12 cellular contexts compared by ENCODE assay signal in the genomic region with DNA sequence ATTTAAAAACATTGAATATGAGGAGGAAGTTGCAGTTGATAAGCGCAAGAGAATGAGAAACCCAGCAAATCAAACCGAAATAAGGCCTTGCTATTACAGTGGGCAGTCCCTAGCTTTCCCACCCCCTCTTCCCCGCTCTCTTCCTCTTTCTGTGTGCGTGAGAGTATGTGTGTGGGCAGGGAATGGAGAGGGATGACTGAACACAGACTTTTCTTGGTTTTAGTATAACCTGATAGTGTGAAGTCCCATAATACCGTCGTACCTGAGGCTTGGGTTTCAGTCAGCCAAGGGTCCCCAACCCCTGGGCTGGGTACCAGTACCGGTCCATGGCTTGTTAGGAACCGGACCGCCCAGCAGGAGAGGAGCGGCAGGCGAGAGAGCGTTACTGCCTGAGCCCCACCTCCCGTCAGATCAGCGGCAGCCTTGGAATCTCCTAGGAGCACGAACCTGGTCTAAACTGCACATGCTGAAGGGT.
DNase-seq lines count a peak whose midpoint lies in the region; ATAC-seq, FAIRE-seq and TF ChIP-seq lines count a peak whose summit lies in the region.
"Had no signal": no experiment of that assay in that cellular context is flagged by ENCODE, and none has a peak within 500 bp of the region (broad histone marks: within the 10 kb centered on the region; RNA-seq: fewer than 3 reads in every experiment).

No MANE protein-coding gene starts in this region.

- peaks cover 46% of the 10 kb centered on the region for H3K4me1 Mint-ChIP-seq in CD8-positive, alpha-beta T cell (ENCODE audit: low read depth)

- SMC1A ChIA-PET in GM12878 (lab: Charles Lee; ENCODE audit: uncharacterized antibody, unreplicated experiment), result interaction anchor here (0.6 to 6.5 kb wide), 10 partner anchors 28 to 160 kb away, joined by 3 to 97 read pairs (median 4); no protein-coding TSS in a partner anchor

- BruUV-seq in GM12878 (replicated peaks; lab: Mats Ljungman, UMichigan), result no TSS peak

- TF ChIP-seq RAD21 in GM12878 (IDR thresholded peaks at IDR 0.05; ENCODE audit: insufficient read depth, low read depth, low read length), result no peak

- WGBS in GM12878 (ENCODE audit: insufficient coverage, insufficient replicate concordance, low lambda C conversion rate, missing lambda C conversion rate), result 46% methylated on average over 15 of the region's 15 CpGs
- WGBS in hepatocyte (ENCODE audit: low lambda C conversion rate, missing lambda C conversion rate), result 97% methylated on average over 15 of the region's 15 CpGs

- no peaks in the 10 kb centered on the region for H3K9me2 ChIP-seq in hepatocyte (replicated peaks; ENCODE audit: insufficient read depth)

- TF ChIP-seq CTCF in CD8-positive, alpha-beta T cell (IDR thresholded peaks at IDR 0.05), result no peak
- TF ChIP-seq CTCF in GM12878 (IDR thresholded peaks at IDR 0.05 in 2 of 3, conservative IDR thresholded peaks at IDR 0.05 in 1 of 3; ENCODE audit: control insufficient read depth in 2 of 3, extremely low read depth in 1 of 3, insufficient read depth in 1 of 3, low read depth in 3 of 3, low read length in 3 of 3) (no peak), hepatocyte (IDR thresholded peaks at IDR 0.05; ENCODE audit: poor library complexity) (no peak)

- peak overlapping the region; percentile 71 for H3K27ac Mint-ChIP-seq in CD8-positive, alpha-beta T cell

- H3K4me1 ChIP-seq in CD8-positive, alpha-beta T cell (ENCODE audit: insufficient read depth, low read length), result peaks cover 13% of the 10 kb centered on the region
- H3K4me1 ChIP-seq in GM12878 (ENCODE audit: control insufficient read depth, insufficient read depth, low read length) (peaks cover 40% of the 10 kb centered on the region), hepatocyte (ENCODE audit: insufficient read depth) (no peaks in the 10 kb centered on the region)

- peaks cover 97% of the 10 kb centered on the region for H3K36me3 Mint-ChIP-seq in CD8-positive, alpha-beta T cell

- no peak overlapping the region for H2AFZ ChIP-seq in GM12878 (ENCODE audit: control insufficient read depth, low read depth, low read length)
- H2AFZ ChIP-seq in hepatocyte, result no peak overlapping the region

- no peak for ATAC-seq in CD8-positive, alpha-beta T cell
- ATAC-seq in GM18870 (IDR thresholded peaks at IDR 0.05; ENCODE audit: unreplicated experiment), result peak; percentile 85
- peak; percentile 41 for ATAC-seq in HG03025 (IDR thresholded peaks at IDR 0.05; ENCODE audit: low FRiP score, unreplicated experiment)
- peak; percentile 58 for ATAC-seq in GM12878
- ATAC-seq: PC-3 had no signal

- H3K36me3 ChIP-seq in CD8-positive, alpha-beta T cell (ENCODE audit: insufficient read depth, low read length), result peaks cover 55% of the 10 kb centered on the region
- H3K36me3 ChIP-seq in GM12878 (ENCODE audit: control insufficient read depth in 2 of 2, insufficient read depth in 2 of 2, low read length in 1 of 2) (peaks cover 21 to 37% of the 10 kb centered on the region in 2 experiments), hepatocyte (replicated peaks; ENCODE audit: insufficient read depth, low read depth) (no peaks in the 10 kb centered on the region)

- no peaks in the 10 kb centered on the region for H3K9me3 Mint-ChIP-seq in CD8-positive, alpha-beta T cell

- peaks cover 33% of the 10 kb centered on the region for H3K79me2 ChIP-seq in GM12878 (ENCODE audit: control insufficient read depth, insufficient read depth, low read length)
- H3K79me2 ChIP-seq in hepatocyte, result no peaks in the 10 kb centered on the region

- in situ Hi-C loops in GM12878 (cut with MboI), result loop anchor here (5.0 to 25.0 kb wide), 2 partner anchors 156 to 1661 kb away; no protein-coding TSS in a partner anchor

- RAD21 ChIA-PET in GM12878 (lab: Charles Lee; ENCODE audit: unreplicated experiment), result interaction anchor here (0.6 to 7.3 kb wide), 10 partner anchors 14 to 110 kb away, joined by 3 to 53 read pairs (median 6); no protein-coding TSS in a partner anchor

- FAIRE-seq in GM12878 (lab: Jason Lieb, UNC), result peak; percentile 7

- no peaks in the 10 kb centered on the region for H3K27me3 ChIP-seq in CD8-positive, alpha-beta T cell (ENCODE audit: insufficient read depth, low read length)
- no peaks in the 10 kb centered on the region for H3K27me3 ChIP-seq in GM12878 (replicated peaks in 1 of 2; ENCODE audit: control insufficient read depth in 2 of 2, insufficient read depth in 2 of 2, low read length in 1 of 2)
- H3K27me3 ChIP-seq in hepatocyte, result no peaks in the 10 kb centered on the region
- H3K27me3 ChIP-seq: tibial artery had no signal

- no peaks in the 10 kb centered on the region for H3K27me3 Mint-ChIP-seq in CD8-positive, alpha-beta T cell (ENCODE audit: low read depth)

- H3K4me3 Mint-ChIP-seq in CD8-positive, alpha-beta T cell, result no peak overlapping the region

- no peak overlapping the region for H3K27ac ChIP-seq in CD8-positive, alpha-beta T cell (ENCODE audit: low read depth, low read length)
- H3K27ac ChIP-seq in GM12878 (ENCODE audit: control insufficient read depth, insufficient read depth), result peak overlapping the region; percentile 75
- no peak overlapping the region for H3K27ac ChIP-seq in hepatocyte
- H3K27ac ChIP-seq: KMS-11, tibial artery had no signal

- CTCF ChIA-PET in CD8-positive, alpha-beta T cell (lab: Charles Lee), result interaction anchor here (0.8 to 1.5 kb wide), 2 partner anchors 11 to 73 kb away, joined by 3 to 5 read pairs; no protein-coding TSS in a partner anchor
- CTCF ChIA-PET in GM12878 (lab: Yijun Ruan, JAX), result interaction anchor here (0.6 to 6.5 kb wide), 14 partner anchors 13 to 178 kb away, joined by 3 to 114 read pairs (median 16); no protein-coding TSS in a partner anchor

- H3K9me3 ChIP-seq in CD8-positive, alpha-beta T cell (ENCODE audit: low read length), result no peaks in the 10 kb centered on the region
- H3K9me3 ChIP-seq in GM12878 (replicated peaks; ENCODE audit: control insufficient read depth, insufficient read depth, low read length) (no peaks in the 10 kb centered on the region), hepatocyte (ENCODE audit: low read depth) (no peaks in the 10 kb centered on the region)
- H3K9me3 ChIP-seq: tibial artery had no signal

- TF ChIP-seq POLR2A in GM12878 (IDR thresholded peaks at IDR 0.05; ENCODE audit: low read depth, low read length), result no peak; the same call in 1 of the 2 replicates

- H3K4me3 ChIP-seq in CD8-positive, alpha-beta T cell (ENCODE audit: low read depth, low read length), result no peak overlapping the region
- no peak overlapping the region for H3K4me3 ChIP-seq in GM12878
- H3K4me3 ChIP-seq in hepatocyte, result no peak overlapping the region
- H3K4me3 ChIP-seq: tibial artery had no signal

- no peak for DNase-seq in CD8-positive, alpha-beta T cell
- DNase-seq in GM12878 (ENCODE audit: low read depth, low spot score), result peak; percentile 64
- DNase-seq in hepatocyte (ENCODE audit: low spot score), result no peak
- DNase-seq in HuH-7 (ENCODE audit: low spot score), result no peak
- DNase-seq in RKO (ENCODE audit: low spot score), result no peak
- DNase-seq in DMS53 treated with DMSO at 0.1 percent for 48 hours (lab: John Stamatoyannopoulos, UW; ENCODE audit: unreplicated experiment), result no peak
- DNase-seq: COR-L47, PC-3, tibial artery had no signal

- TF ChIP-seq EP300 in GM12878 (IDR thresholded peaks at IDR 0.05; ENCODE audit: borderline replicate concordance in 1 of 2, control insufficient read depth in 1 of 2, low read depth in 2 of 2, low read length in 2 of 2), result peak; percentile 72 to 85

- peak overlapping the region; percentile 32 for H3K9ac ChIP-seq in GM12878 (ENCODE audit: control insufficient read depth, insufficient read depth, low read length)
- H3K9ac ChIP-seq: KMS-11 had no signal

- POLR2A ChIA-PET in CD8-positive, alpha-beta T cell (lab: Charles Lee), result no interaction called here
- POLR2A ChIA-PET in GM12878 (lab: Charles Lee), result interaction anchor here (0.7 to 3.0 kb wide), 3 partner anchors 60 to 109 kb away, joined by 3 to 11 read pairs (median 4); no protein-coding TSS in a partner anchor

- H4K20me1 ChIP-seq in GM12878 (ENCODE audit: control insufficient read depth, insufficient read depth) (no peaks in the 10 kb centered on the region), hepatocyte (ENCODE audit: insufficient read depth, poor library complexity, severe bottlenecking) (no peaks in the 10 kb centered on the region)

- intact Hi-C loops in CD8-positive, alpha-beta T cell (cut with DNase I, micrococcal nuclease), result loop anchor here in 1 of 2 experiments (10.0 kb wide), 1 partner anchor 1938 kb away; no protein-coding TSS in a partner anchor
- intact Hi-C loops in GM12878 (cut with micrococcal nuclease; ENCODE audit: unreplicated experiment), result loop anchor here (5.0 to 10.0 kb wide), 3 partner anchors 199 to 598 kb away; partner anchors contain the start of gene CELF2

- H3K4me2 ChIP-seq in GM12878 (ENCODE audit: control insufficient read depth, insufficient read depth), result peak overlapping the region; percentile 39; the same call in 1 of the 2 replicates
- H3K4me2 ChIP-seq in hepatocyte, result no peak overlapping the region
- H3K4me2 ChIP-seq: KMS-11 had no signal

TF ChIP-seq in GM12878, 131 proteins besides CTCF, POLR2A, EP300 and RAD21 (continues in another document):
- TF ChIP-seq ATF7 (IDR thresholded peaks at IDR 0.05; ENCODE audit: low read depth), result no peak
- TF ChIP-seq SMC3 (IDR thresholded peaks at IDR 0.05; ENCODE audit: borderline replicate concordance, low read length), result no peak
- TF ChIP-seq YBX1 (IDR thresholded peaks at IDR 0.05), result no peak
- peak; percentile 35; the same call in 1 of the 2 replicates for TF ChIP-seq TCF12 (IDR thresholded peaks at IDR 0.05; ENCODE audit: low read depth, low read length)
- peak; percentile 81; the same call in 1 of the 2 replicates for TF ChIP-seq IRF4 (IDR thresholded peaks at IDR 0.05; ENCODE audit: low read depth, low read length)
- TF ChIP-seq CHD2 (IDR thresholded peaks at IDR 0.05; ENCODE audit: borderline replicate concordance, low read depth, low read length), result no peak
- TF ChIP-seq POLR2AphosphoS2 (IDR thresholded peaks at IDR 0.05; ENCODE audit: low read depth, low read length), result no peak
